Comparison of ENCODE assay signal across 1 cellular context in genomic region chr3:31361391-31362273, GRCh38.
TF ChIP-seq lines count a peak whose summit lies in the region.

No MANE protein-coding gene starts in this region.

TF ChIP-seq in HepG2, 621 proteins besides CTCF, POLR2A, EP300 and RAD21 (continued from another document):
- TF ChIP-seq, protein P1, sequence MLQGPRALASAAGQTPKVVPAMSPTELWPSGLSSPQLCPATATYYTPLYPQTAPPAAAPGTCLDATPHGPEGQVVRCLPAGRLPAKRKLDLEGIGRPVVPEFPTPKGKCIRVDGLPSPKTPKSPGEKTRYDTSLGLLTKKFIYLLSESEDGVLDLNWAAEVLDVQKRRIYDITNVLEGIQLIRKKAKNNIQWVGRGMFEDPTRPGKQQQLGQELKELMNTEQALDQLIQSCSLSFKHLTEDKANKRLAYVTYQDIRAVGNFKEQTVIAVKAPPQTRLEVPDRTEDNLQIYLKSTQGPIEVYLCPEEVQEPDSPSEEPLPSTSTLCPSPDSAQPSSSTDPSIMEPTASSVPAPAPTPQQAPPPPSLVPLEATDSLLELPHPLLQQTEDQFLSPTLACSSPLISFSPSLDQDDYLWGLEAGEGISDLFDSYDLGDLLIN (CRISPR knock-in tag; IDR thresholded peaks at IDR 0.05; ENCODE audit: borderline replicate concordance), result no peak
- TF ChIP-seq KLF9 (CRISPR knock-in tag; IDR thresholded peaks at IDR 0.05; ENCODE audit: low read depth), result no peak
- TF ChIP-seq MIXL1 (CRISPR knock-in tag; IDR thresholded peaks at IDR 0.05), result no peak
- no peak for TF ChIP-seq ZNF724P (CRISPR knock-in tag; IDR thresholded peaks at IDR 0.05; ENCODE audit: borderline replicate concordance)
- TF ChIP-seq HIVEP1 (CRISPR knock-in tag; IDR thresholded peaks at IDR 0.05), result no peak
- TF ChIP-seq ZNF564 (CRISPR knock-in tag; IDR thresholded peaks at IDR 0.05), result no peak
- TF ChIP-seq ZSCAN22 (CRISPR knock-in tag; IDR thresholded peaks at IDR 0.05), result no peak
- no peak for TF ChIP-seq ZSCAN12 (CRISPR knock-in tag; IDR thresholded peaks at IDR 0.05)
- TF ChIP-seq FOXO1 (CRISPR knock-in tag; IDR thresholded peaks at IDR 0.05), result no peak
- no peak for TF ChIP-seq IRF2 (CRISPR knock-in tag; IDR thresholded peaks at IDR 0.05)
- TF ChIP-seq RBFOX2 (IDR thresholded peaks at IDR 0.05; ENCODE audit: low read depth, low read length), result no peak
TF ChIP-seq in HepG2: peak in this region for 0.
